In the genomic region with DNA sequence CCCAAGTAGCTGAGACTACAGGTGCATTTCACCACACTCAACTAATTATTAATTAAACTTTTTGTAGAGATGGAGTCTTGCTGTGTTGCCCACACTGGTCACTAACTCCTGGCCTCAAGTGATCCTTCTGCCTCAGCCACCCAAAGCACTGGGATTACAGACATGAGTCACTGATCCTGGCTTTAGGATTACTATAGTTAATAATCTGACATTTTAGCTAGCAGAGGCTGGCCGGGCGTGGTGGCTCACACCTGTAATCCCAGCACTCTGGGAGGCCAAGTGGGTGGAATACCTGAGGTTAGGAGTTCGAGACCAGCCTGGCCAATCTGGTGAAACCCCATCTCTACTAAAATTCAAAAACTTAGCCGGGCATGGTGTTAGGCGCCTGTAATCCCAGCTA, we compare ENCODE assay signal across 29 cellular contexts.
"Had no signal": no experiment of that assay in that cellular context is flagged by ENCODE, and none has a peak within 500 bp of the region (broad histone marks: within the 10 kb centered on the region; RNA-seq: fewer than 3 reads in every experiment).

No MANE protein-coding gene starts in this region.

- H3K27me3 Mint-ChIP-seq: activated CD4-positive, alpha-beta memory T cell treated with anti-CD3 and anti-CD28 coated beads, Interleukin-2, amount 10 ng/mL, durations not matched to agents 7 days and 5 days; activated CD4-positive, alpha-beta T cell treated with anti-CD3 and anti-CD28 coated beads for 36 hours; activated naive CD4-positive, alpha-beta T cell treated with anti-CD3 and anti-CD28 coated beads, Interleukin-2, amount 10 ng/mL, durations not matched to agents 7 days and 5 days; activated naive CD8-positive, alpha-beta T cell treated with anti-CD3 and anti-CD28 coated beads for 36 hours; T-helper 17 cell had no signal

- H3K27ac ChIP-seq: brain microvascular endothelial cell, cardiac muscle cell, RWPE1, SJSA1 had no signal

- H3K36me3 ChIP-seq: brain microvascular endothelial cell, cardiac muscle cell, Peyer's patch, SJSA1 had no signal

- H3K9me3 ChIP-seq: Peyer's patch, SJSA1 had no signal

- ATAC-seq: activated CD4-positive, alpha-beta T cell treated with anti-CD3 and anti-CD28 coated beads for 36 hours; SK-N-SH treated with all-trans-retinoic acid at 6 μM for 48 hours; T-helper 17 cell had no signal

- H3K27ac Mint-ChIP-seq: activated CD4-positive, alpha-beta memory T cell treated with anti-CD3 and anti-CD28 coated beads, Interleukin-2, amount 10 ng/mL, durations not matched to agents 7 days and 5 days; activated naive CD4-positive, alpha-beta T cell treated with anti-CD3 and anti-CD28 coated beads, Interleukin-2, amount 10 ng/mL, durations not matched to agents 7 days and 5 days; activated naive CD8-positive, alpha-beta T cell treated with anti-CD3 and anti-CD28 coated beads for 36 hours; activated T-helper 2 cell treated with anti-CD3 and anti-CD28 coated beads, Interferon-gamma antibody, Interleukin-2, Interleukin-4, amounts not matched to agents 10 μg/mL and 5 μg/mL and 100 μg/mL, durations not matched to agents 14 hours and 24 hours and 36 hours; T-helper 17 cell had no signal

- H3K4me3 ChIP-seq: cardiac muscle cell, Peyer's patch, SJSA1 had no signal

- H3K27me3 ChIP-seq: brain microvascular endothelial cell, cardiac muscle cell, Peyer's patch, SJSA1 had no signal

- H3K4me3 Mint-ChIP-seq: activated CD4-positive, alpha-beta memory T cell treated with anti-CD3 and anti-CD28 coated beads, Interleukin-2, amount 10 ng/mL, durations not matched to agents 7 days and 5 days; activated CD4-positive, alpha-beta T cell treated with anti-CD3 and anti-CD28 coated beads for 36 hours; activated naive CD4-positive, alpha-beta T cell treated with anti-CD3 and anti-CD28 coated beads, Interleukin-2, amount 10 ng/mL, durations not matched to agents 7 days and 5 days; activated naive CD8-positive, alpha-beta T cell treated with anti-CD3 and anti-CD28 coated beads for 36 hours; T-helper 17 cell had no signal

- H3K9me3 Mint-ChIP-seq: activated CD4-positive, alpha-beta memory T cell treated with anti-CD3 and anti-CD28 coated beads, Interleukin-2, amount 10 ng/mL, durations not matched to agents 7 days and 5 days had no signal

- DNase-seq: activated CD4-positive, alpha-beta memory T cell treated with anti-CD3 and anti-CD28 coated beads, Interleukin-2, amount 10 ng/mL, durations not matched to agents 7 days and 5 days; activated CD4-positive, alpha-beta T cell treated with anti-CD3 and anti-CD28 coated beads for 36 hours; activated CD4-positive, alpha-beta T cell treated with anti-CD3 and anti-CD28 coated beads, Interleukin-2, amount 50 U/mL, for 1 hour; activated gamma-delta T cell treated with Interleukin-2 at 50 U/mL for 16 hours; activated naive CD4-positive, alpha-beta T cell treated with anti-CD3 and anti-CD28 coated beads, Interleukin-2, amount 10 ng/mL, durations not matched to agents 7 days and 5 days; activated naive CD8-positive, alpha-beta T cell treated with anti-CD3 and anti-CD28 coated beads for 36 hours; activated T-cell treated with anti-CD3 and anti-CD28 coated beads for 4 hours; activated T-cell treated with anti-CD3 and anti-CD28 coated beads, Interleukin-2, amount 50 U/mL, for 48 hours; brain microvascular endothelial cell; cerebellar nuclear complex; KG1; NCI-H1048; NCI-H146; NCI-H187 treated with DMSO at 0.1 percent for 48 hours; NCI-H2081 treated with DMSO at 0.1 percent for 48 hours; NCI-H2227 treated with DMSO at 0.1 percent for 48 hours; NCI-H446 treated with DMSO at 0.1 percent for 48 hours; NCI-H524 treated with DMSO at 0.1 percent for 48 hours; NCI-H748 treated with DMSO at 0.1 percent for 48 hours; NK-92 treated with Interleukin-12 subunit alpha and Interleukin-12 subunit beta, amount 100 ng/mL, for 24 hours; Peyer's patch; Right ventricle myocardium superior; T-helper 17 cell; T1000 had no signal
